Comparison of ENCODE assay signal across 9 cellular contexts in the genomic region with DNA sequence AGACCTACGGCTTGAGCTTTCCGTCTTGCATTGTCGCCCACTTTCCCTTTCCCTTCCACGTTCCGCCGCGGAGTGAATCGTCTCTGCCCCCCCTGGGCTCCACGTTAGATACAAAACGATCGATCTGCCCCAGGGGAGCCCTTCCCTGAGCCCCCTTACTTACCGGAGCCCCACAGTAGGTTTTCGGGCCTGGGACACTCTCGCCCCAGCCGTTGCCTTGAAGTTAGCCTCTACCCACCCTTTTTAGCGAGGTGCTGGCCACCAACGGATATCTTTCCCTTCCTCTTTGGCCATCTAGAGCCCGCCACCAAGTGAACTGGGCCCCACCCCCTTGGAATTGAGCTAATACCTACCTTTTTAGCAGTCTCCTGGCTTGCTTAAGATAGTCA. TPM values are rescaled to one million over a fixed set of nuclear protein-coding genes. Genes with fewer than 3 reads are reported as not detected.
A peak's percentile ranks its signal among the peaks of the same experiment; 100 is the strongest.
DNase-seq lines count a peak whose midpoint lies in the region; ATAC-seq and TF ChIP-seq lines count a peak whose summit lies in the region.
"Had no signal": no experiment of that assay in that cellular context is flagged by ENCODE, and none has a peak within 500 bp of the region (broad histone marks: within the 10 kb centered on the region; RNA-seq: fewer than 3 reads in every experiment).

No MANE protein-coding gene starts in this region.

- H3K9me3 ChIP-seq in NT2/D1 (ENCODE audit: insufficient read depth, low read length) (no peaks in the 10 kb centered on the region), endodermal cell (ENCODE audit: control insufficient read depth, low read length) (no peaks in the 10 kb centered on the region), mucosa of rectum (ENCODE audit: control insufficient read depth in 2 of 2, low read length in 2 of 2) (no peaks in the 10 kb centered on the region)

- H3K27ac Mint-ChIP-seq in endodermal cell: no peak overlapping the region
- H3K27ac Mint-ChIP-seq: memory B cell had no signal

- no peaks in the 10 kb centered on the region for H3K27me3 Mint-ChIP-seq in endodermal cell (ENCODE audit: insufficient read depth)
- H3K27me3 Mint-ChIP-seq: memory B cell had no signal

- WGBS in endodermal cell (ENCODE audit: insufficient coverage in 1 of 2, insufficient read length in 1 of 2), 2 experiments: 0% methylated on average over 11 to 18 of the region's 18 CpGs

- TF ChIP-seq CTCF in endodermal cell (conservative IDR thresholded peaks at IDR 0.05): no peak

- peak overlapping the region; percentile 94 for H3K27ac ChIP-seq in endodermal cell (ENCODE audit: low read depth, low read length)
- peak overlapping the region; percentile 90 to 95 for H3K27ac ChIP-seq in mucosa of rectum (ENCODE audit: low read depth in 2 of 2, low read length in 2 of 2)

- H3K9me3 Mint-ChIP-seq in endodermal cell: no peaks in the 10 kb centered on the region
- H3K9me3 Mint-ChIP-seq: memory B cell had no signal

- peaks cover 22% of the 10 kb centered on the region for H3K4me1 Mint-ChIP-seq in endodermal cell

- H3K27me3 ChIP-seq in NT2/D1 (ENCODE audit: insufficient read depth, insufficient read length): no peaks in the 10 kb centered on the region
- H3K27me3 ChIP-seq in endodermal cell (ENCODE audit: control insufficient read depth, insufficient read depth, low read length, poor library complexity, severe bottlenecking): no peaks in the 10 kb centered on the region
- H3K27me3 ChIP-seq in mucosa of rectum (ENCODE audit: control insufficient read depth in 2 of 2, insufficient read depth in 2 of 2, low read length in 2 of 2): no peaks in the 10 kb centered on the region

- peaks cover 24% of the 10 kb centered on the region for H3K36me3 ChIP-seq in NT2/D1 (ENCODE audit: insufficient read depth, insufficient read length, low read length)
- peaks cover 35% of the 10 kb centered on the region for H3K36me3 ChIP-seq in endodermal cell (ENCODE audit: control insufficient read depth, insufficient read depth, low read length)
- H3K36me3 ChIP-seq in mucosa of rectum (ENCODE audit: control insufficient read depth in 2 of 2, insufficient read depth in 2 of 2, low read length in 2 of 2): peaks cover 0 to 4% of the 10 kb centered on the region in 2 donors

- H3K9ac ChIP-seq in NT2/D1 (ENCODE audit: insufficient read length, low read depth) (peak overlapping the region; percentile 95), endodermal cell (ENCODE audit: extremely low read depth, low read length, poor library complexity, severe bottlenecking) (peak overlapping the region; percentile 95), mucosa of rectum (ENCODE audit: low read depth in 1 of 2, low read length in 2 of 2) (peak overlapping the region; percentile 83 to 95)

- intact Hi-C loops in Right ventricle myocardium inferior (cut with DNase I) (loop anchor here (2.0 kb wide), 1 partner anchor 32 kb away; the partner anchor contains the start of gene ZFYVE1), cardiac septum (cut with DNase I) (loop anchor here (2.0 kb wide), 1 partner anchor 32 kb away; the partner anchor contains the start of gene ZFYVE1)

- H3K36me3 Mint-ChIP-seq in endodermal cell (ENCODE audit: low read depth): peaks cover 30% of the 10 kb centered on the region

- peak; percentile 6 for ATAC-seq in Right ventricle myocardium inferior
- peak; percentile 17 for ATAC-seq in HG02885 (IDR thresholded peaks at IDR 0.05; ENCODE audit: poor library complexity, unreplicated experiment)

- H3K4me1 ChIP-seq in NT2/D1 (ENCODE audit: insufficient read depth, insufficient read length) (no peaks in the 10 kb centered on the region), endodermal cell (ENCODE audit: control insufficient read depth, insufficient read depth, low read length) (no peaks in the 10 kb centered on the region), mucosa of rectum (ENCODE audit: control insufficient read depth in 2 of 2, insufficient read depth in 2 of 2, low read length in 2 of 2) (peaks cover 4 to 9% of the 10 kb centered on the region in 2 donors)

- no peak overlapping the region for H3K4me3 Mint-ChIP-seq in endodermal cell

- peak; percentile 72 for DNase-seq in Right ventricle myocardium inferior (ENCODE audit: missing footprints)
- DNase-seq in cardiac septum (ENCODE audit: low spot score): no peak
- DNase-seq in NT2/D1 (ENCODE audit: low read depth, low spot score): no peak
- peak; percentile 65 for DNase-seq in endodermal cell
- no peak for DNase-seq in stimulated activated naive CD4-positive, alpha-beta T cell treated with Interleukin-2 at 50 U/mL for 16 hours (lab: John Stamatoyannopoulos, UW)
- no peak for DNase-seq in ecto neural progenitor cell (ENCODE audit: low spot score)

- H3K4me3 ChIP-seq in NT2/D1 (ENCODE audit: insufficient read length, low read depth) (peak overlapping the region; percentile 95), endodermal cell (ENCODE audit: low read length) (peak overlapping the region; percentile 96), mucosa of rectum (ENCODE audit: low read length in 2 of 2) (peak overlapping the region; percentile 95 to 96)

RNA-seq across cellular contexts. Expression of gene RBM25, which starts 0.6 kb away (rescaled TPM):
- total RNA-seq in Right ventricle myocardium inferior (32.8 TPM), cardiac septum (42.5 TPM), endodermal cell (100 to 1,000 TPM; 132 to 164 TPM)
- 120 TPM for polyA plus RNA-seq in endodermal cell (2013, experiment 1 of 2)
- polyA plus RNA-seq in endodermal cell (2013, experiment 2 of 2): 102 TPM

RNA-seq across cellular contexts. Expression of gene ZFYVE1, which starts 32.0 kb away (rescaled TPM):
- total RNA-seq in Right ventricle myocardium inferior: 14.1 TPM
- total RNA-seq in cardiac septum: 12.1 TPM
- 10 to 100 TPM; 11.6 to 16.6 TPM for total RNA-seq in endodermal cell
- 14.6 TPM for polyA plus RNA-seq in endodermal cell (2013, experiment 1 of 2)
- 12.9 TPM for polyA plus RNA-seq in endodermal cell (2013, experiment 2 of 2)

Comparison
In these comparisons a context has a peak if more than half of its experiments do, and no peak if none do; other contexts are left out.
1. DNase-seq: peak in Right ventricle myocardium inferior (single experiment) and endodermal cell (single experiment); none in cardiac septum (single experiment), NT2/D1 (single experiment), stimulated activated naive CD4-positive, alpha-beta T cell treated with Interleukin-2 at 50 U/mL for 16 hours (single experiment) and ecto neural progenitor cell (single experiment).
2. Peak in every context shown above with its lines, with median percentiles within 50 percentile points of each other: H3K4me3 ChIP-seq and H3K9ac ChIP-seq.